ENCODE assay signal across 1 cellular context in genomic region chr2:24494415-24494814, GRCh38.
TF ChIP-seq lines count a peak whose summit lies in the region.

No MANE protein-coding gene starts in this region.

TF ChIP-seq in K562, 482 proteins besides CTCF, POLR2A, EP300 and RAD21 (continued from another document and continues in another):
- TF ChIP-seq, protein P1, sequence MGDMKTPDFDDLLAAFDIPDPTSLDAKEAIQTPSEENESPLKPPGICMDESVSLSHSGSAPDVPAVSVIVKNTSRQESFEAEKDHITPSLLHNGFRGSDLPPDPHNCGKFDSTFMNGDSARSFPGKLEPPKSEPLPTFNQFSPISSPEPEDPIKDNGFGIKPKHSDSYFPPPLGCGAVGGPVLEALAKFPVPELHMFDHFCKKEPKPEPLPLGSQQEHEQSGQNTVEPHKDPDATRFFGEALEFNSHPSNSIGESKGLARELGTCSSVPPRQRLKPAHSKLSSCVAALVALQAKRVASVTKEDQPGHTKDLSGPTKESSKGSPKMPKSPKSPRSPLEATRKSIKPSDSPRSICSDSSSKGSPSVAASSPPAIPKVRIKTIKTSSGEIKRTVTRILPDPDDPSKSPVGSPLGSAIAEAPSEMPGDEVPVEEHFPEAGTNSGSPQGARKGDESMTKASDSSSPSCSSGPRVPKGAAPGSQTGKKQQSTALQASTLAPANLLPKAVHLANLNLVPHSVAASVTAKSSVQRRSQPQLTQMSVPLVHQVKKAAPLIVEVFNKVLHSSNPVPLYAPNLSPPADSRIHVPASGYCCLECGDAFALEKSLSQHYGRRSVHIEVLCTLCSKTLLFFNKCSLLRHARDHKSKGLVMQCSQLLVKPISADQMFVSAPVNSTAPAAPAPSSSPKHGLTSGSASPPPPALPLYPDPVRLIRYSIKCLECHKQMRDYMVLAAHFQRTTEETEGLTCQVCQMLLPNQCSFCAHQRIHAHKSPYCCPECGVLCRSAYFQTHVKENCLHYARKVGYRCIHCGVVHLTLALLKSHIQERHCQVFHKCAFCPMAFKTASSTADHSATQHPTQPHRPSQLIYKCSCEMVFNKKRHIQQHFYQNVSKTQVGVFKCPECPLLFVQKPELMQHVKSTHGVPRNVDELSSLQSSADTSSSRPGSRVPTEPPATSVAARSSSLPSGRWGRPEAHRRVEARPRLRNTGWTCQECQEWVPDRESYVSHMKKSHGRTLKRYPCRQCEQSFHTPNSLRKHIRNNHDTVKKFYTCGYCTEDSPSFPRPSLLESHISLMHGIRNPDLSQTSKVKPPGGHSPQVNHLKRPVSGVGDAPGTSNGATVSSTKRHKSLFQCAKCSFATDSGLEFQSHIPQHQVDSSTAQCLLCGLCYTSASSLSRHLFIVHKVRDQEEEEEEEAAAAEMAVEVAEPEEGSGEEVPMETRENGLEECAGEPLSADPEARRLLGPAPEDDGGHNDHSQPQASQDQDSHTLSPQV (IDR thresholded peaks at IDR 0.05) = no peak
- TF ChIP-seq SMARCA4 (IDR thresholded peaks at IDR 0.05) (no peak), NFIC (IDR thresholded peaks at IDR 0.05) (peak; percentile 96), SMAD1 (IDR thresholded peaks at IDR 0.05; ENCODE audit: low read depth, low read length, partially characterized antibody) (no peak), ADNP (tag; IDR thresholded peaks at IDR 0.05) (no peak), PRDM10 (IDR thresholded peaks at IDR 0.05; ENCODE audit: partially characterized antibody) (peak; percentile 35), ZNF316 (IDR thresholded peaks at IDR 0.05) (peak; percentile 65; the same call in 1 of the 2 replicates), ATF7 (IDR thresholded peaks at IDR 0.05) (no peak), NR3C1 (CRISPR knock-in tag; IDR thresholded peaks at IDR 0.05) (no peak), YY1 (IDR thresholded peaks at IDR 0.05; ENCODE audit: borderline replicate concordance in 1 of 3, control insufficient read depth in 1 of 3, extremely low read depth in 1 of 3, insufficient read depth in 3 of 3, insufficient read length in 1 of 3, insufficient replicate concordance in 2 of 3, low read depth in 1 of 3, low read length in 2 of 3) (peak in 1 of 3 experiments; percentile 24), RREB1 (CRISPR knock-in tag; IDR thresholded peaks at IDR 0.05) (no peak), ZNF609 (CRISPR knock-in tag; IDR thresholded peaks at IDR 0.05; ENCODE audit: borderline replicate concordance) (no peak), HNRNPLL (IDR thresholded peaks at IDR 0.05; ENCODE audit: low read depth, low read length, poor library complexity, severe bottlenecking) (no peak), ZBTB11 (CRISPR knock-in tag; IDR thresholded peaks at IDR 0.05) (no peak), FUS (optimal IDR thresholded peaks at IDR 0.05; ENCODE audit: low read depth, low read length) (no peak), ZEB2 (IDR thresholded peaks at IDR 0.05) (no peak), RBM34 (IDR thresholded peaks at IDR 0.05; ENCODE audit: borderline replicate concordance, insufficient read depth, low read length) (no peak), MIER1 (IDR thresholded peaks at IDR 0.05; ENCODE audit: low read depth) (no peak)
- TF ChIP-seq, protein P2, sequence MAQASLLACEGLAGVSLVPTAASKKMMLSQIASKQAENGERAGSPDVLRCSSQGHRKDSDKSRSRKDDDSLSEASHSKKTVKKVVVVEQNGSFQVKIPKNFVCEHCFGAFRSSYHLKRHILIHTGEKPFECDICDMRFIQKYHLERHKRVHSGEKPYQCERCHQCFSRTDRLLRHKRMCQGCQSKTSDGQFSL (CRISPR knock-in tag; IDR thresholded peaks at IDR 0.05) = no peak
- TF ChIP-seq, protein P2 (tag; IDR thresholded peaks at IDR 0.05) = no peak
- TF ChIP-seq, protein P3, sequence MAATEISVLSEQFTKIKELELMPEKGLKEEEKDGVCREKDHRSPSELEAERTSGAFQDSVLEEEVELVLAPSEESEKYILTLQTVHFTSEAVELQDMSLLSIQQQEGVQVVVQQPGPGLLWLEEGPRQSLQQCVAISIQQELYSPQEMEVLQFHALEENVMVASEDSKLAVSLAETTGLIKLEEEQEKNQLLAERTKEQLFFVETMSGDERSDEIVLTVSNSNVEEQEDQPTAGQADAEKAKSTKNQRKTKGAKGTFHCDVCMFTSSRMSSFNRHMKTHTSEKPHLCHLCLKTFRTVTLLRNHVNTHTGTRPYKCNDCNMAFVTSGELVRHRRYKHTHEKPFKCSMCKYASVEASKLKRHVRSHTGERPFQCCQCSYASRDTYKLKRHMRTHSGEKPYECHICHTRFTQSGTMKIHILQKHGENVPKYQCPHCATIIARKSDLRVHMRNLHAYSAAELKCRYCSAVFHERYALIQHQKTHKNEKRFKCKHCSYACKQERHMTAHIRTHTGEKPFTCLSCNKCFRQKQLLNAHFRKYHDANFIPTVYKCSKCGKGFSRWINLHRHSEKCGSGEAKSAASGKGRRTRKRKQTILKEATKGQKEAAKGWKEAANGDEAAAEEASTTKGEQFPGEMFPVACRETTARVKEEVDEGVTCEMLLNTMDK (IDR thresholded peaks at IDR 0.05; ENCODE audit: borderline replicate concordance, insufficient read depth, low read depth, low read length, poor library complexity, severe bottlenecking) = no peak
